In the genomic region with DNA sequence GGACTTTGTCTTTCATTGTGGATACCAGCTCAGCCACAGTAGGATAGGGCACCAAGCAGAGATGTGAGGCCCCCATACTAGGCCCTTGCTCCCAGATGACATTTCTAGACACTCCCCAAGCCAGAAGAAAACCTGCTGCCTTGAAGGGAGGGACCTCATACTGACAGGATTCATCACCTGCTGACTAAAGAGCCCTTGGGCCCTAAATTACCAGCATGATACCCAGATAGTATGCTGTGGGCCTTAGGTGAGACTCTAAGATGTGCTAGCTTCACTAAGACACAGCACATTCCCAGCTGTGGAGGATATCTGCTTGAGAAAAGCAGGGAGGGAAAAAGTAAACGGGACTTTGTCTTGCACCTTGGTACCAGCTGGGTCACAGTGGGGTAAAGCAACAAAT, we compare ENCODE assay signal across 1 cellular context.
TF ChIP-seq lines count a peak whose summit lies in the region.

No MANE protein-coding gene starts in this region.

TF ChIP-seq in GM23338, 12 proteins besides CTCF, POLR2A, EP300 and RAD21 (continued from another document):
- no peak for TF ChIP-seq NANOG (IDR thresholded peaks at IDR 0.05; ENCODE audit: borderline replicate concordance)
- no peak for TF ChIP-seq ZNF114 (CRISPR knock-in tag; IDR thresholded peaks at IDR 0.05)
- no peak for TF ChIP-seq EZH2 (IDR thresholded peaks at IDR 0.05; ENCODE audit: low read depth, unreplicated experiment)
- no peak for TF ChIP-seq CREB1 (CRISPR knock-in tag; IDR thresholded peaks at IDR 0.05; ENCODE audit: low read depth)
- TF ChIP-seq, protein P1, sequence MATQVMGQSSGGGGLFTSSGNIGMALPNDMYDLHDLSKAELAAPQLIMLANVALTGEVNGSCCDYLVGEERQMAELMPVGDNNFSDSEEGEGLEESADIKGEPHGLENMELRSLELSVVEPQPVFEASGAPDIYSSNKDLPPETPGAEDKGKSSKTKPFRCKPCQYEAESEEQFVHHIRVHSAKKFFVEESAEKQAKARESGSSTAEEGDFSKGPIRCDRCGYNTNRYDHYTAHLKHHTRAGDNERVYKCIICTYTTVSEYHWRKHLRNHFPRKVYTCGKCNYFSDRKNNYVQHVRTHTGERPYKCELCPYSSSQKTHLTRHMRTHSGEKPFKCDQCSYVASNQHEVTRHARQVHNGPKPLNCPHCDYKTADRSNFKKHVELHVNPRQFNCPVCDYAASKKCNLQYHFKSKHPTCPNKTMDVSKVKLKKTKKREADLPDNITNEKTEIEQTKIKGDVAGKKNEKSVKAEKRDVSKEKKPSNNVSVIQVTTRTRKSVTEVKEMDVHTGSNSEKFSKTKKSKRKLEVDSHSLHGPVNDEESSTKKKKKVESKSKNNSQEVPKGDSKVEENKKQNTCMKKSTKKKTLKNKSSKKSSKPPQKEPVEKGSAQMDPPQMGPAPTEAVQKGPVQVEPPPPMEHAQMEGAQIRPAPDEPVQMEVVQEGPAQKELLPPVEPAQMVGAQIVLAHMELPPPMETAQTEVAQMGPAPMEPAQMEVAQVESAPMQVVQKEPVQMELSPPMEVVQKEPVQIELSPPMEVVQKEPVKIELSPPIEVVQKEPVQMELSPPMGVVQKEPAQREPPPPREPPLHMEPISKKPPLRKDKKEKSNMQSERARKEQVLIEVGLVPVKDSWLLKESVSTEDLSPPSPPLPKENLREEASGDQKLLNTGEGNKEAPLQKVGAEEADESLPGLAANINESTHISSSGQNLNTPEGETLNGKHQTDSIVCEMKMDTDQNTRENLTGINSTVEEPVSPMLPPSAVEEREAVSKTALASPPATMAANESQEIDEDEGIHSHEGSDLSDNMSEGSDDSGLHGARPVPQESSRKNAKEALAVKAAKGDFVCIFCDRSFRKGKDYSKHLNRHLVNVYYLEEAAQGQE (IDR thresholded peaks at IDR 0.05; ENCODE audit: unreplicated experiment): no peak
- TF ChIP-seq, protein P2, sequence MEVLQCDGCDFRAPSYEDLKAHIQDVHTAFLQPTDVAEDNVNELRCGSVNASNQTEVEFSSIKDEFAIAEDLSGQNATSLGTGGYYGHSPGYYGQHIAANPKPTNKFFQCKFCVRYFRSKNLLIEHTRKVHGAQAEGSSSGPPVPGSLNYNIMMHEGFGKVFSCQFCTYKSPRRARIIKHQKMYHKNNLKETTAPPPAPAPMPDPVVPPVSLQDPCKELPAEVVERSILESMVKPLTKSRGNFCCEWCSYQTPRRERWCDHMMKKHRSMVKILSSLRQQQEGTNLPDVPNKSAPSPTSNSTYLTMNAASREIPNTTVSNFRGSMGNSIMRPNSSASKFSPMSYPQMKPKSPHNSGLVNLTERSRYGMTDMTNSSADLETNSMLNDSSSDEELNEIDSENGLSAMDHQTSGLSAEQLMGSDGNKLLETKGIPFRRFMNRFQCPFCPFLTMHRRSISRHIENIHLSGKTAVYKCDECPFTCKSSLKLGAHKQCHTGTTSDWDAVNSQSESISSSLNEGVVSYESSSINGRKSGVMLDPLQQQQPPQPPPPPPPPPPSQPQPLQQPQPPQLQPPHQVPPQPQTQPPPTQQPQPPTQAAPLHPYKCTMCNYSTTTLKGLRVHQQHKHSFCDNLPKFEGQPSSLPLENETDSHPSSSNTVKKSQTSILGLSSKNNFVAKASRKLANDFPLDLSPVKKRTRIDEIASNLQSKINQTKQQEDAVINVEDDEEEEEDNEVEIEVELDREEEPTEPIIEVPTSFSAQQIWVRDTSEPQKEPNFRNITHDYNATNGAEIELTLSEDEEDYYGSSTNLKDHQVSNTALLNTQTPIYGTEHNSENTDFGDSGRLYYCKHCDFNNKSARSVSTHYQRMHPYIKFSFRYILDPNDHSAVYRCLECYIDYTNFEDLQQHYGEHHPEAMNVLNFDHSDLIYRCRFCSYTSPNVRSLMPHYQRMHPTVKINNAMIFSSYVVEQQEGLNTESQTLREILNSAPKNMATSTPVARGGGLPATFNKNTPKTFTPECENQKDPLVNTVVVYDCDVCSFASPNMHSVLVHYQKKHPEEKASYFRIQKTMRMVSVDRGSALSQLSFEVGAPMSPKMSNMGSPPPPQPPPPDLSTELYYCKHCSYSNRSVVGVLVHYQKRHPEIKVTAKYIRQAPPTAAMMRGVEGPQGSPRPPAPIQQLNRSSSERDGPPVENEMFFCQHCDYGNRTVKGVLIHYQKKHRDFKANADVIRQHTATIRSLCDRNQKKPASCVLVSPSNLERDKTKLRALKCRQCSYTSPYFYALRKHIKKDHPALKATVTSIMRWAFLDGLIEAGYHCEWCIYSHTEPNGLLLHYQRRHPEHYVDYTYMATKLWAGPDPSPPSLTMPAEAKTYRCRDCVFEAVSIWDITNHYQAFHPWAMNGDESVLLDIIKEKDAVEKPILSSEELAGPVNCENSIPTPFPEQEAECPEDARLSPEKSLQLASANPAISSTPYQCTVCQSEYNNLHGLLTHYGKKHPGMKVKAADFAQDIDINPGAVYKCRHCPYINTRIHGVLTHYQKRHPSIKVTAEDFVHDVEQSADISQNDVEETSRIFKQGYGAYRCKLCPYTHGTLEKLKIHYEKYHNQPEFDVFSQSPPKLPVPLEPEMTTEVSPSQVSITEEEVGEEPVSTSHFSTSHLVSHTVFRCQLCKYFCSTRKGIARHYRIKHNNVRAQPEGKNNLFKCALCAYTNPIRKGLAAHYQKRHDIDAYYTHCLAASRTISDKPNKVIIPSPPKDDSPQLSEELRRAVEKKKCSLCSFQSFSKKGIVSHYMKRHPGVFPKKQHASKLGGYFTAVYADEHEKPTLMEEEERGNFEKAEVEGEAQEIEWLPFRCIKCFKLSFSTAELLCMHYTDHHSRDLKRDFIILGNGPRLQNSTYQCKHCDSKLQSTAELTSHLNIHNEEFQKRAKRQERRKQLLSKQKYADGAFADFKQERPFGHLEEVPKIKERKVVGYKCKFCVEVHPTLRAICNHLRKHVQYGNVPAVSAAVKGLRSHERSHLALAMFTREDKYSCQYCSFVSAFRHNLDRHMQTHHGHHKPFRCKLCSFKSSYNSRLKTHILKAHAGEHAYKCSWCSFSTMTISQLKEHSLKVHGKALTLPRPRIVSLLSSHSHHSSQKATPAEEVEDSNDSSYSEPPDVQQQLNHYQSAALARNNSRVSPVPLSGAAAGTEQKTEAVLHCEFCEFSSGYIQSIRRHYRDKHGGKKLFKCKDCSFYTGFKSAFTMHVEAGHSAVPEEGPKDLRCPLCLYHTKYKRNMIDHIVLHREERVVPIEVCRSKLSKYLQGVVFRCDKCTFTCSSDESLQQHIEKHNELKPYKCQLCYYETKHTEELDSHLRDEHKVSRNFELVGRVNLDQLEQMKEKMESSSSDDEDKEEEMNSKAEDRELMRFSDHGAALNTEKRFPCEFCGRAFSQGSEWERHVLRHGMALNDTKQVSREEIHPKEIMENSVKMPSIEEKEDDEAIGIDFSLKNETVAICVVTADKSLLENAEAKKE (CRISPR knock-in tag; IDR thresholded peaks at IDR 0.05): no peak
- TF ChIP-seq ZNF331 (CRISPR knock-in tag; IDR thresholded peaks at IDR 0.05; ENCODE audit: low read depth): no peak
- no peak for TF ChIP-seq JUNB (IDR thresholded peaks at IDR 0.05; ENCODE audit: unreplicated experiment)
- TF ChIP-seq, protein P3, sequence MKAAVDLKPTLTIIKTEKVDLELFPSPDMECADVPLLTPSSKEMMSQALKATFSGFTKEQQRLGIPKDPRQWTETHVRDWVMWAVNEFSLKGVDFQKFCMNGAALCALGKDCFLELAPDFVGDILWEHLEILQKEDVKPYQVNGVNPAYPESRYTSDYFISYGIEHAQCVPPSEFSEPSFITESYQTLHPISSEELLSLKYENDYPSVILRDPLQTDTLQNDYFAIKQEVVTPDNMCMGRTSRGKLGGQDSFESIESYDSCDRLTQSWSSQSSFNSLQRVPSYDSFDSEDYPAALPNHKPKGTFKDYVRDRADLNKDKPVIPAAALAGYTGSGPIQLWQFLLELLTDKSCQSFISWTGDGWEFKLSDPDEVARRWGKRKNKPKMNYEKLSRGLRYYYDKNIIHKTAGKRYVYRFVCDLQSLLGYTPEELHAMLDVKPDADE (IDR thresholded peaks at IDR 0.05): no peak
- no peak for TF ChIP-seq POLR2AphosphoS5 (IDR thresholded peaks at IDR 0.05; ENCODE audit: low read depth)
- no peak for TF ChIP-seq STAT1 (IDR thresholded peaks at IDR 0.05; ENCODE audit: unreplicated experiment)
TF ChIP-seq in GM23338: peak in this region for 0.
